20 cellular contexts compared by ENCODE assay signal in the genomic region with DNA sequence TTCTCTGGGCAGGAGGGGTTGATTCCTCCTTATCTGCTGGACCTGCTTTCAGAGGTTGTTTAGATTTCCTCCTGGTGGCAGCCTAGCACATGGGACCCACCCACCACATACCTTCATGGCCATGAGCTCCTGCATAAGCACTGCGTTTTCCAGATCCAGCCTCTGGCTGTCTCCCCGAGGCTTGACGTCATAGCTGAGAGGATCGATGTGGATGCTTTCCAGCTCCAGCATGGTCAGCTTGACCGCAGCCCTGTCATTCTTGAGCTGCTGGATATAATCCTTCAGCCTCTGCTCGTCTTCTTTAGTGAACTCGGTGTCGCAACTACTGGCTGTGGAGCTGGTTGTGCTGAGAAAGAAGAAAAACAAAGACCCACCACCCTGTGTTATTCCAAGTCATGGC.
DNase-seq lines count a peak whose midpoint lies in the region; ATAC-seq and TF ChIP-seq lines count a peak whose summit lies in the region.
"Had no signal": no experiment of that assay in that cellular context is flagged by ENCODE, and none has a peak within 500 bp of the region (broad histone marks: within the 10 kb centered on the region; RNA-seq: fewer than 3 reads in every experiment).

No MANE protein-coding gene starts in this region.

- H3K27ac ChIP-seq in vagina, result peak overlapping the region; percentile 49
- no peak overlapping the region for H3K27ac ChIP-seq in SJCRH30
- H3K27ac ChIP-seq: A549, BLaER1, epithelial cell of prostate, gastroesophageal sphincter had no signal

- DNase-seq in Right ventricle myocardium superior, result no peak
- DNase-seq in cardiac septum (ENCODE audit: low spot score), result no peak
- peak; percentile 49 for DNase-seq in choroid plexus epithelial cell (ENCODE audit: low read depth)
- peak; percentile 49 for DNase-seq in mucosa of gallbladder (ENCODE audit: low spot score)
- no peak for DNase-seq in vagina (ENCODE audit: extremely low spot score in 2 of 2)
- DNase-seq in T1000 (lab: John Stamatoyannopoulos, UW), result no peak
- DNase-seq in SJCRH30, result no peak
- no peak for DNase-seq in NCI-H1092 treated with DMSO at 0.1 percent for 48 hours (lab: John Stamatoyannopoulos, UW)
- DNase-seq: activated CD4-positive, alpha-beta T cell treated with anti-CD3 and anti-CD28 coated beads, Interleukin-2, amount 50 U/mL, for 48 hours; activated naive CD4-positive, alpha-beta T cell; activated T-cell treated with anti-CD3 and anti-CD28 coated beads for 4 hours; amniotic stem cell; kidney glomerular epithelial cell; MM.1S; PC-3; T-helper 2 cell had no signal

- H3K4me1 ChIP-seq in vagina (peaks cover 64% of the 10 kb centered on the region), SJCRH30 (no peaks in the 10 kb centered on the region)
- H3K4me1 ChIP-seq: A549 had no signal

- H3K36me3 ChIP-seq in vagina (peaks cover 0 to 8% of the 10 kb centered on the region in 2 donors), SJCRH30 (0 out of 2 replicates have a peak, but pooled peaks cover under 1% of the 10 kb centered on the region)
- H3K36me3 ChIP-seq: BLaER1 had no signal

- TF ChIP-seq POLR2A in vagina (IDR thresholded peaks at IDR 0.05), result no peak

- no peaks in the 10 kb centered on the region for H3K9me3 ChIP-seq in vagina
- no peaks in the 10 kb centered on the region for H3K9me3 ChIP-seq in SJCRH30 (replicated peaks)
- H3K9me3 ChIP-seq: A549, BLaER1, gastroesophageal sphincter had no signal

- H3K27me3 ChIP-seq in vagina (no peaks in the 10 kb centered on the region), SJCRH30 (no peaks in the 10 kb centered on the region)
- H3K27me3 ChIP-seq: BLaER1, gastroesophageal sphincter had no signal

- peak; percentile 15 for ATAC-seq in Right ventricle myocardium superior (ENCODE audit: poor library complexity)
- ATAC-seq: A549, gastroesophageal sphincter, PC-3 had no signal

- H3K4me3 ChIP-seq in choroid plexus epithelial cell (ENCODE audit: low read depth, low read length) (no peak overlapping the region), vagina (no peak overlapping the region), SJCRH30 (no peak overlapping the region)
- H3K4me3 ChIP-seq: A549, BLaER1, gastroesophageal sphincter had no signal

- intact Hi-C loops in Right ventricle myocardium superior (cut with DNase I), result no loop called here
- intact Hi-C loops in cardiac septum (cut with DNase I), result no loop called here
- intact Hi-C loops in vagina (cut with DNase I), result no loop called here

- TF ChIP-seq CTCF in choroid plexus epithelial cell (conservative IDR thresholded peaks at IDR 0.05; ENCODE audit: low read depth, low read length), result no peak
- no peak for TF ChIP-seq CTCF in vagina (IDR thresholded peaks at IDR 0.05)

Comparison
In these comparisons a context has a peak if more than half of its experiments do, and no peak if none do; other contexts are left out.
1. DNase-seq: peak in choroid plexus epithelial cell (single experiment) and mucosa of gallbladder (single experiment); none in Right ventricle myocardium superior (single experiment), cardiac septum (single experiment), vagina (0 of 2), T1000 (single experiment), SJCRH30 (0 of 2) and NCI-H1092 treated with DMSO at 0.1 percent for 48 hours (single experiment).